In the genomic region with DNA sequence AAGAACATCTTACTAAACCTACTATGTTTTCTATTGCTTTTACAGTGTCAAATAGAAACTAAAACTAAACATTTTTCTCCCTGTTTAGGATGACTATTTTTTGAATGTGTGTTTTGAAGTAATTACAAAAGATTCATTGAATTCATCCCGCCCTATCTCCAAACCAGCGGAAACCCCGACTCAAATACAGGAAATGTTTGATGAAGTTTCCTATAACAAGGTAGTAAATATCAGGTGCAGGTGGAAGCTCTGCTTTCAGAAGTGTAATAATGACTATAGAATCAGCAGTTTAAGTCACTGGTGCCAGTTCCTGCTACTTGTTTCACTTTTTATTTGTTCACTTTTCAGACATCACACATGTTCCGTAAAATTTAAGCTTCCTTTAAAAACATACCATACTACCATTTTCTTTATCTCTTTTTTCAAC, we compare ENCODE assay signal across 9 cellular contexts. TPM values are rescaled to one million over a fixed set of nuclear protein-coding genes. Genes with fewer than 3 reads are reported as not detected.
DNase-seq lines count a peak whose midpoint lies in the region; ATAC-seq and TF ChIP-seq lines count a peak whose summit lies in the region.
"Had no signal": no experiment of that assay in that cellular context is flagged by ENCODE, and none has a peak within 500 bp of the region (broad histone marks: within the 10 kb centered on the region; RNA-seq: fewer than 3 reads in every experiment).

No MANE protein-coding gene starts in this region.

- ATAC-seq in GM18907 (IDR thresholded peaks at IDR 0.05; ENCODE audit: unreplicated experiment) (peak; percentile 82), HG02678 (IDR thresholded peaks at IDR 0.05; ENCODE audit: unreplicated experiment) (peak; percentile 55), HG03095 (IDR thresholded peaks at IDR 0.05; ENCODE audit: unreplicated experiment) (no peak)

- no peak overlapping the region for H3K4me3 Mint-ChIP-seq in progenitor cell of endocrine pancreas (ENCODE audit: low read depth)

- H3K9me3 ChIP-seq in neutrophil = no peaks in the 10 kb centered on the region

- H3K27ac ChIP-seq in neutrophil = peak overlapping the region; percentile 56

- no peaks in the 10 kb centered on the region for H3K9me3 Mint-ChIP-seq in progenitor cell of endocrine pancreas (ENCODE audit: low read depth)

- peak overlapping the region in 1 of 2 experiments; percentile 26 for H3K4me3 ChIP-seq in neutrophil (ENCODE audit: low read depth in 1 of 2, low read length in 1 of 2)

- no peak overlapping the region for H3K27ac Mint-ChIP-seq in progenitor cell of endocrine pancreas

- H3K36me3 Mint-ChIP-seq in progenitor cell of endocrine pancreas (ENCODE audit: insufficient read depth) = no peaks in the 10 kb centered on the region

- H3K27me3 ChIP-seq in neutrophil = no peaks in the 10 kb centered on the region

- no peaks in the 10 kb centered on the region for H3K4me1 Mint-ChIP-seq in progenitor cell of endocrine pancreas (ENCODE audit: low read depth)

- TF ChIP-seq CTCF in neutrophil (IDR thresholded peaks at IDR 0.05) (no peak), progenitor cell of endocrine pancreas (IDR thresholded peaks at IDR 0.05; ENCODE audit: unreplicated experiment) (no peak)

- peaks cover 35% of the 10 kb centered on the region for H3K36me3 ChIP-seq in neutrophil

- H3K27me3 Mint-ChIP-seq in progenitor cell of endocrine pancreas = no peaks in the 10 kb centered on the region

- DNase-seq in RPMI8226 = peak; percentile 38
- no peak for DNase-seq in occipital lobe (lab: John Stamatoyannopoulos, UW)
- DNase-seq in progenitor cell of endocrine pancreas (ENCODE audit: low spot score, unreplicated experiment) = no peak
- no peak for DNase-seq in DMS79 (lab: John Stamatoyannopoulos, UW)
- DNase-seq: NK-92 treated with Interleukin-12 subunit alpha and Interleukin-12 subunit beta, amount 100 ng/mL, for 24 hours had no signal

- peaks cover 3 to 13% of the 10 kb centered on the region in 2 experiments for H3K4me1 ChIP-seq in neutrophil (ENCODE audit: control insufficient read depth in 1 of 2, insufficient read depth in 1 of 2, low read depth in 1 of 2, low read length in 1 of 2)

RNA-seq across cellular contexts. Expression of a gene that starts 20.0 kb away (rescaled TPM):
- total RNA-seq in occipital lobe (10.9 TPM), progenitor cell of endocrine pancreas (not detected in 2 replicates)

RNA-seq across cellular contexts. Expression of a gene that starts 39.6 kb away (rescaled TPM):
- total RNA-seq in occipital lobe (70.7 TPM), progenitor cell of endocrine pancreas (24.2 and 25.6 TPM in 2 replicates)

Comparison
In these comparisons a context has a peak if more than half of its experiments do, and no peak if none do; other contexts are left out.
1. RNA of a gene that starts 20.0 kb away (total RNA-seq): 10.9 TPM in occipital lobe (single experiment); not detected in progenitor cell of endocrine pancreas; every median in the first group is over 10 times any median in the second.